Comparison of ENCODE assay signal across 11 cellular contexts in the genomic region with DNA sequence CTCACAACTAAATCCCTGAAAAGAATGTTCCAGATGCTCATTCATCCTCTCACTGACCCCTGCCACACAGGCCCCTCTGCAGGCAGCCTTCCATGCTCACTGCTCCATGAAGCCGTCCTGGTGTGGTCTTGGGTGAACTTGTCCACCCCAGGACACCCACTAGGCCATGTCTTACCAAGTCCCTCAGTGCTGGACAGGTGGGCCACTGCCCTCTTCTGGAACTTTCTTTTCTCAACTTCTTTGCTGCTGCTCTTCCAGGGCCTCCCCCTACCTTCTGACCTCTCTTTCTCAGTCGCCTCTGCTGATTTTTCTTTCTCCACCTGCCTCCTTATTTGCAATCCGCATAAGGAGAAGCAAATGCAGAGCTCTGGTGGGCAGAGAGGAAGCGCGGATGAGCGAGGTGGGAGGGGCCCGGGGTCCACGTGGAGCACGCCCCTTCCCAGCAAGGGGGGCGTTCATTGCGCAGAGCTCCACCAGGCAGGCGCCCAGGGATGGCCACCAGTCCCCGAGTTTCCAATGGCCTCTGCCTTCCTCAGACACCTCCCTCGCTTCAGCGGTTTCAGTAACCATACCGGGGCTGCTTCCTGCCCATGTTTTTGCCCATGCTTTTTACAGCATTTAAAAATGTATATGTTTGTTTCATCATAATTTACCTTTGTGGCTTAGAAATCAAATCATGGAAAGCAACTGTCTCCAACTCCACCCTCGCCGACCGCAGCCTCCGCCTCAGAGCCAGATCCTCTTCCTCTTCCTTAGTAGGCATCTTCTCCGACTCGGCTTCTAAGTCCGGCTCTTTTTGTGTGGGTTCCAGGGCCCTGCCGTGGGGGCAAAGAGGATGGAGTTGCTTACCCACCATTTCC.
DNase-seq lines count a peak whose midpoint lies in the region; ATAC-seq and TF ChIP-seq lines count a peak whose summit lies in the region.
"Had no signal": no experiment of that assay in that cellular context is flagged by ENCODE, and none has a peak within 500 bp of the region (broad histone marks: within the 10 kb centered on the region; RNA-seq: fewer than 3 reads in every experiment).

No MANE protein-coding gene starts in this region.

- H3K4me3 ChIP-seq in neuronal stem cell (ENCODE audit: low read length in 2 of 2) = no peak overlapping the region
- H3K4me3 ChIP-seq: sigmoid colon had no signal

- no peak for ATAC-seq in HG03520 (IDR thresholded peaks at IDR 0.05; ENCODE audit: unreplicated experiment)
- no peak for ATAC-seq in HG02981 (IDR thresholded peaks at IDR 0.05; ENCODE audit: unreplicated experiment)
- ATAC-seq in GM18502 (IDR thresholded peaks at IDR 0.05; ENCODE audit: poor library complexity, unreplicated experiment) = no peak
- ATAC-seq: SK-N-SH treated with all-trans-retinoic acid at 6 μM for 48 hours had no signal

- no peak overlapping the region for H2BK5ac ChIP-seq in neuronal stem cell (ENCODE audit: low read length)

- no peak for TF ChIP-seq CTCF in GM13977 (IDR thresholded peaks at IDR 0.05; ENCODE audit: extremely low read depth, insufficient read depth, missing control alignments)

- H3K14ac ChIP-seq in neuronal stem cell (ENCODE audit: low read length) = no peak overlapping the region

- H3K9ac ChIP-seq in neuronal stem cell (ENCODE audit: low read depth, low read length, poor library complexity) = no peak overlapping the region

- DNase-seq in GM13977 (ENCODE audit: low spot score) (peak; percentile 34), NOMO-1 treated with DMSO at 0.1 percent for 48 hours (lab: John Stamatoyannopoulos, UW; ENCODE audit: unreplicated experiment) (peak; percentile 10), neuronal stem cell (ENCODE audit: low spot score) (no peak), NCI-H1092 treated with DMSO at 0.1 percent for 48 hours (lab: John Stamatoyannopoulos, UW) (no peak)
- DNase-seq in activated naive CD4-positive, alpha-beta T cell treated with anti-CD3 and anti-CD28 coated beads, Interleukin-2, amount 50 U/mL, for 16 hours = peak; percentile 25
- DNase-seq: NCI-H526 treated with DMSO at 0.1 percent for 48 hours, sigmoid colon had no signal

- H4K8ac ChIP-seq in neuronal stem cell (ENCODE audit: low read depth, low read length) = no peak overlapping the region

- no CpG with 5 or more reads among the region's 24 CpGs for WGBS in neuronal stem cell (ENCODE audit: extremely low coverage in 2 of 2, insufficient read length in 2 of 2, insufficient replicate concordance in 1 of 2), 2 donors

- no peaks in the 10 kb centered on the region for H3K4me1 ChIP-seq in neuronal stem cell (ENCODE audit: control insufficient read depth in 2 of 2, insufficient read depth in 1 of 2, low read depth in 1 of 2, low read length in 2 of 2)
- H3K4me1 ChIP-seq: sigmoid colon had no signal

- H2BK120ac ChIP-seq in neuronal stem cell (ENCODE audit: low read depth, low read length) = no peak overlapping the region

- peaks cover 4 to 6% of the 10 kb centered on the region in 2 donors for H3K9me3 ChIP-seq in neuronal stem cell (replicated peaks in 1 of 2; ENCODE audit: control insufficient read depth in 2 of 2, insufficient read depth in 1 of 2, low read depth in 1 of 2, low read length in 2 of 2)

- peak overlapping the region; percentile 44 for H3K18ac ChIP-seq in neuronal stem cell (ENCODE audit: low read length)

- in situ Hi-C loops in GM13977 (cut with MboI; ENCODE audit: low pct_unique_long_range_greater_than_20kb, low sequenced_read_pairs, unreplicated experiment) = no loop called here

- H2BK15ac ChIP-seq in neuronal stem cell (ENCODE audit: low read length) = no peak overlapping the region

- no peak overlapping the region for H3K23ac ChIP-seq in neuronal stem cell (ENCODE audit: low read depth, low read length, poor library complexity)

- no peak overlapping the region for H3K27ac ChIP-seq in neuronal stem cell (replicated peaks; ENCODE audit: low read length)
- H3K27ac ChIP-seq: sigmoid colon had no signal

- no peaks in the 10 kb centered on the region for H3K36me3 ChIP-seq in neuronal stem cell (replicated peaks in 1 of 2; ENCODE audit: control insufficient read depth in 2 of 2, insufficient read depth in 2 of 2, low read length in 2 of 2)

- H3K27me3 ChIP-seq in neuronal stem cell (ENCODE audit: control insufficient read depth in 3 of 3, insufficient read depth in 3 of 3, low read depth in 1 of 3, low read length in 3 of 3) = no peaks in the 10 kb centered on the region
- H3K27me3 ChIP-seq: sigmoid colon had no signal

- no peak overlapping the region for H2AK5ac ChIP-seq in neuronal stem cell (ENCODE audit: low read depth, low read length)

- no peak overlapping the region for H4K91ac ChIP-seq in neuronal stem cell (ENCODE audit: low read depth, low read length, poor library complexity)

- no peak overlapping the region for H2BK12ac ChIP-seq in neuronal stem cell (ENCODE audit: low read length)

- no peak overlapping the region for H2AFZ ChIP-seq in neuronal stem cell (ENCODE audit: low read length)

- no peak overlapping the region for H3K4me2 ChIP-seq in neuronal stem cell (ENCODE audit: insufficient read depth, low read length, poor library complexity, severe bottlenecking)

- H3K4ac ChIP-seq in neuronal stem cell (ENCODE audit: low read length) = no peak overlapping the region

- no peaks in the 10 kb centered on the region for H3K79me1 ChIP-seq in neuronal stem cell (ENCODE audit: low read depth, low read length)

Comparison
In these comparisons a context has a peak if more than half of its experiments do, and no peak if none do; other contexts are left out.
1. DNase-seq: peak in GM13977 (single experiment), NOMO-1 treated with DMSO at 0.1 percent for 48 hours (single experiment) and activated naive CD4-positive, alpha-beta T cell treated with anti-CD3 and anti-CD28 coated beads, Interleukin-2, amount 50 U/mL, for 16 hours (single experiment); none in neuronal stem cell (single experiment) and NCI-H1092 treated with DMSO at 0.1 percent for 48 hours (single experiment).